In the genomic region with DNA sequence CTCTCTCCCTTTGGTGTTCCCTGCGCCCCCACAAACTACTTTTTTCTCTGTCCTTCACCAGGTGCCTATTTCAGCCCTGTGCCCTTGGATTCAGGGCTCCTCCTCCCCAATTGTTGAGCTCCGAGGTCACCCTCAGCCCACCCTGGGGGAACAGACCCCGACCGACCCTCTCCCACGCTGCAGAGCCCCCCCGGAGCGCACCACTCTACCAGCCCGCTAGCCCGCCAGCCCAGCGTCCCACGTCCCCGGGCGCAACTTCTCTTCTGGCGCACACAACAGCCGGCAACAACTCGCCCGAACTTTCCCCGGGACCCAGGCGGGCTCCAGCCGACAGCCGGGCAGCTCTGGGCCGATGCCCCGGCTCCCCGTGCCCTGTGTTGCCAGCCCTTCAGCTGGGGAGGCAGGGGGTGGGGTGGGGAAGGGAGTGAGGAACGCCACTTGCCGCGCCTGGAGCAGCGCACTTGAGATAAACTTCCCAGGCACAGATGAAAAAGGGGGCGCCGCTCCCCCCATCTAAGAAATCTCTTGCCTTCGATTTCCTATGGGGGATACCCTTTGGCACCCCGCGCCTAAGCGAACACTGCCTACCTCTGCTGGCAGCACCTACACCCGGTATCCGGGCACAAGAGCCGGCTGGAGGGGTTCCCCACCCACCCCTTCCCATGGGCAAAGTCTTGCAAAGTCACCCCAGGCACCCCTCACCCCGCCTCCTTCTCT, we compare ENCODE assay signal across 8 cellular contexts. TPM values are rescaled to one million over a fixed set of nuclear protein-coding genes. Genes with fewer than 3 reads are reported as not detected.
DNase-seq lines count a peak whose midpoint lies in the region; ATAC-seq, FAIRE-seq and TF ChIP-seq lines count a peak whose summit lies in the region.

No MANE protein-coding gene starts in this region.

- H3K27ac Mint-ChIP-seq in astrocyte (ENCODE audit: unreplicated experiment) = no peak overlapping the region

- ATAC-seq in left lung (peak; percentile 65), HG02840 (IDR thresholded peaks at IDR 0.05; ENCODE audit: low FRiP score, unreplicated experiment) (no peak), HG03139 (IDR thresholded peaks at IDR 0.05; ENCODE audit: unreplicated experiment) (no peak), HG03469 (IDR thresholded peaks at IDR 0.05; ENCODE audit: unreplicated experiment) (no peak)

- H3K4me1 ChIP-seq in astrocyte (ENCODE audit: insufficient read depth, low read length) (peaks cover 4% of the 10 kb centered on the region), left lung (peaks cover 4 to 46% of the 10 kb centered on the region in 2 donors), tibial artery (peaks cover 0 to 45% (median 36%) of the 10 kb centered on the region in 4 donors)

- H3K36me3 ChIP-seq in astrocyte (ENCODE audit: insufficient read depth, low read length) = no peaks in the 10 kb centered on the region
- H3K36me3 ChIP-seq in left lung = no peaks in the 10 kb centered on the region
- H3K36me3 ChIP-seq in tibial artery = no peaks in the 10 kb centered on the region

- H3K9me3 ChIP-seq in astrocyte (ENCODE audit: insufficient read depth, low read depth, low read length) = no peaks in the 10 kb centered on the region
- no peaks in the 10 kb centered on the region for H3K9me3 ChIP-seq in left lung
- H3K9me3 ChIP-seq in tibial artery = no peaks in the 10 kb centered on the region

- H3K9me3 Mint-ChIP-seq in astrocyte (ENCODE audit: unreplicated experiment) = peaks cover 1% of the 10 kb centered on the region

- H3K79me2 ChIP-seq in astrocyte (ENCODE audit: insufficient read depth, low read length) = no peaks in the 10 kb centered on the region

- intact Hi-C loops in left lung (cut with DNase I) = no loop called here
- intact Hi-C loops in tibial artery (cut with DNase I; ENCODE audit: low total_unique reads) = loop anchor here (5.0 to 10.0 kb wide), 2 partner anchors 111 to 283 kb away; no protein-coding TSS in a partner anchor

- H3K4me2 ChIP-seq in astrocyte (ENCODE audit: low read length) = peak overlapping the region; percentile 84

- H3K4me3 ChIP-seq in astrocyte (ENCODE audit: insufficient read depth, low read depth, low read length) (no peak overlapping the region), left lung (peak overlapping the region; percentile 50 to 56), tibial artery (peak overlapping the region; percentile 58 to 75)

- peak; percentile 38 for DNase-seq in activated effector memory CD4-positive, alpha-beta T cell treated with anti-CD3 and anti-CD28 coated beads, Interleukin-2, amount 50 U/mL, for 16 hours
- no peak for DNase-seq in activated effector memory CD4-positive, alpha-beta T cell treated with Interleukin-2 at 50 U/mL for 16 hours
- DNase-seq in astrocyte (ENCODE audit: low read depth) (no peak), left lung (no peak), tibial artery (no peak)

- no peak for TF ChIP-seq CTCF in astrocyte (IDR thresholded peaks at IDR 0.05; ENCODE audit: insufficient read depth, low read depth, low read length)
- TF ChIP-seq CTCF in left lung (IDR thresholded peaks at IDR 0.05) = no peak
- no peak for TF ChIP-seq CTCF in tibial artery (IDR thresholded peaks at IDR 0.05)

- H3K27ac ChIP-seq in astrocyte (ENCODE audit: low read depth, low read length) (no peak overlapping the region), left lung (peak overlapping the region; percentile 55 to 72), tibial artery (peak overlapping the region; percentile 23 to 35)

- H3K4me3 Mint-ChIP-seq in astrocyte (ENCODE audit: unreplicated experiment) = peak overlapping the region; percentile 84

- FAIRE-seq in astrocyte (lab: Jason Lieb, UNC) = no peak

- H3K36me3 Mint-ChIP-seq in astrocyte (ENCODE audit: low read depth, unreplicated experiment) = no peaks in the 10 kb centered on the region

- H4K20me1 ChIP-seq in astrocyte (ENCODE audit: insufficient read depth, low read length) = peaks cover 3% of the 10 kb centered on the region

- H3K27me3 Mint-ChIP-seq in astrocyte (ENCODE audit: low read depth, unreplicated experiment) = peaks cover 29% of the 10 kb centered on the region

- H3K9ac ChIP-seq in astrocyte (ENCODE audit: low read length) = no peak overlapping the region

- H3K27me3 ChIP-seq in astrocyte (ENCODE audit: insufficient read depth, low read length) = peaks cover 59% of the 10 kb centered on the region
- H3K27me3 ChIP-seq in left lung = peaks cover 16 to 93% of the 10 kb centered on the region in 2 donors
- H3K27me3 ChIP-seq in tibial artery = peaks cover 0 to 46% of the 10 kb centered on the region in 2 donors

- peaks cover 5% of the 10 kb centered on the region for H3K4me1 Mint-ChIP-seq in astrocyte (ENCODE audit: low read depth, unreplicated experiment)

- no peak overlapping the region for H2AFZ ChIP-seq in astrocyte (ENCODE audit: low read depth, low read length)

RNA-seq across cellular contexts. Expression of a gene that starts 1.0 kb away (rescaled TPM):
- total RNA-seq in astrocyte (3.5 and 4.0 TPM in 2 replicates), left lung (10 to 100 TPM; 41.8 to 44.0 TPM)
